ENCODE assay signal across 20 cellular contexts in genomic region chr10:62302760-62303159, GRCh38.
"Had no signal": no experiment of that assay in that cellular context is flagged by ENCODE, and none has a peak within 500 bp of the region (broad histone marks: within the 10 kb centered on the region; RNA-seq: fewer than 3 reads in every experiment).

No MANE protein-coding gene starts in this region.

- H3K36me3 ChIP-seq: MG63 had no signal

- DNase-seq: KBM-7, MG63, NCI-H1092, NCI-H1105 treated with DMSO at 0.1 percent for 48 hours, NCI-H1417 treated with DMSO at 0.1 percent for 48 hours, NCI-H146, NCI-H1694 treated with DMSO at 0.1 percent for 48 hours, NCI-H1930, NCI-H2081, NCI-H2107, NCI-H226, NCI-H446, NCI-H510A, NCI-H524 treated with DMSO at 0.1 percent for 48 hours, NCI-H69, NCI-H774, SHP77, SK-N-SH had no signal

- H3K9ac ChIP-seq: SK-N-SH had no signal

- H3K4me2 ChIP-seq: SK-N-SH had no signal

- H3K27ac ChIP-seq: RWPE1 had no signal

- H3K4me3 ChIP-seq: MG63 had no signal

- ATAC-seq: Panc1 had no signal

- H3K27me3 ChIP-seq: MG63 had no signal

- H3K9me3 ChIP-seq: MG63, SK-N-SH had no signal
